Comparison of ENCODE assay signal across 1 cellular context in genomic region chr4:189838821-189839497, GRCh38.
A peak's percentile ranks its signal among the peaks of the same experiment; 100 is the strongest.
TF ChIP-seq lines count a peak whose summit lies in the region.

No MANE protein-coding gene starts in this region.

TF ChIP-seq in K562, 482 proteins besides CTCF, POLR2A, EP300 and RAD21 (continued from another document and continues in another):
- TF ChIP-seq TFE3 (CRISPR knock-in tag; IDR thresholded peaks at IDR 0.05) (no peak), ZKSCAN3 (CRISPR knock-in tag; IDR thresholded peaks at IDR 0.05) (no peak), GTF2B (IDR thresholded peaks at IDR 0.05; ENCODE audit: extremely low read depth, insufficient read length) (no peak), GABPB2 (CRISPR knock-in tag; conservative IDR thresholded peaks at IDR 0.05) (no peak), KLF1 (tag; IDR thresholded peaks at IDR 0.05) (no peak), PHF8 (IDR thresholded peaks at IDR 0.05; ENCODE audit: borderline replicate concordance, low read length) (peak; percentile 17; the same call in 1 of the 2 replicates), PHB2 (IDR thresholded peaks at IDR 0.05; ENCODE audit: low read depth) (no peak), MXI1 (IDR thresholded peaks at IDR 0.05; ENCODE audit: low read depth, low read length) (no peak), ZNF444 (CRISPR knock-in tag; IDR thresholded peaks at IDR 0.05) (no peak), CTBP1 (IDR thresholded peaks at IDR 0.05; ENCODE audit: borderline replicate concordance) (0 out of 2 replicates have a peak, but pooled peaks have one; percentile 15), ETV6 (IDR thresholded peaks at IDR 0.05; ENCODE audit: borderline replicate concordance in 1 of 2, low read depth in 2 of 2, low read length in 1 of 2) (no peak), ETV6 (CRISPR knock-in tag; IDR thresholded peaks at IDR 0.05; ENCODE audit: borderline replicate concordance) (no peak), RB1 (IDR thresholded peaks at IDR 0.05; ENCODE audit: low read depth) (no peak), ZBTB11 (CRISPR knock-in tag; IDR thresholded peaks at IDR 0.05) (0 out of 6 replicates have a peak, but pooled peaks of 1 of the 3 experiments have one; percentile 37), ZBTB49 (CRISPR knock-in tag; IDR thresholded peaks at IDR 0.05; ENCODE audit: borderline replicate concordance) (no peak), PURB (CRISPR knock-in tag; IDR thresholded peaks at IDR 0.05; ENCODE audit: low read depth) (no peak), E2F1 (CRISPR knock-in tag; IDR thresholded peaks at IDR 0.05) (no peak), BDP1 (IDR thresholded peaks at IDR 0.05; ENCODE audit: insufficient read depth, insufficient read length) (no peak), DDX20 (tag; IDR thresholded peaks at IDR 0.05; ENCODE audit: low read depth) (no peak), KLF16 (IDR thresholded peaks at IDR 0.05) (0 out of 2 replicates have a peak, but pooled peaks have one; percentile 21), CC2D1A (IDR thresholded peaks at IDR 0.05) (no peak; the same call in 1 of the 2 replicates), SMARCC2 (IDR thresholded peaks at IDR 0.05; ENCODE audit: low read depth) (no peak), POLR2H (tag; IDR thresholded peaks at IDR 0.05; ENCODE audit: low read depth) (no peak), HMBOX1 (IDR thresholded peaks at IDR 0.05) (no peak), ZNF699 (CRISPR knock-in tag; IDR thresholded peaks at IDR 0.05; ENCODE audit: insufficient replicate concordance) (no peak), L3MBTL2 (IDR thresholded peaks at IDR 0.05) (peak; percentile 46; the same call in 1 of the 2 replicates), ZNF239 (CRISPR knock-in tag; IDR thresholded peaks at IDR 0.05) (no peak), ZNF589 (CRISPR knock-in tag; IDR thresholded peaks at IDR 0.05; ENCODE audit: low read depth) (no peak), MYNN (IDR thresholded peaks at IDR 0.05) (no peak), MYNN (CRISPR knock-in tag; IDR thresholded peaks at IDR 0.05) (no peak), NR2F6 (CRISPR knock-in tag; IDR thresholded peaks at IDR 0.05) (no peak), SREBF1 (IDR thresholded peaks at IDR 0.05; ENCODE audit: borderline replicate concordance, low read depth, low read length) (no peak), NFRKB (IDR thresholded peaks at IDR 0.05; ENCODE audit: low read depth) (no peak; the same call in 1 of the 2 replicates), NR3C1 (CRISPR knock-in tag; IDR thresholded peaks at IDR 0.05) (no peak), EHMT2 (IDR thresholded peaks at IDR 0.05) (no peak), ZNF282 (CRISPR knock-in tag; IDR thresholded peaks at IDR 0.05) (no peak), PML (IDR thresholded peaks at IDR 0.05; ENCODE audit: low read length) (no peak), ZNF609 (CRISPR knock-in tag; IDR thresholded peaks at IDR 0.05; ENCODE audit: borderline replicate concordance) (no peak), HDAC8 (tag; IDR thresholded peaks at IDR 0.05) (no peak)
- TF ChIP-seq, protein P1, sequence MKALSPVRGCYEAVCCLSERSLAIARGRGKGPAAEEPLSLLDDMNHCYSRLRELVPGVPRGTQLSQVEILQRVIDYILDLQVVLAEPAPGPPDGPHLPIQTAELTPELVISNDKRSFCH (CRISPR knock-in tag; IDR thresholded peaks at IDR 0.05) = no peak
- TF ChIP-seq, protein P1 (tag; IDR thresholded peaks at IDR 0.05) = 0 out of 2 replicates have a peak, but pooled peaks have one; percentile 42
- TF ChIP-seq, protein P2, sequence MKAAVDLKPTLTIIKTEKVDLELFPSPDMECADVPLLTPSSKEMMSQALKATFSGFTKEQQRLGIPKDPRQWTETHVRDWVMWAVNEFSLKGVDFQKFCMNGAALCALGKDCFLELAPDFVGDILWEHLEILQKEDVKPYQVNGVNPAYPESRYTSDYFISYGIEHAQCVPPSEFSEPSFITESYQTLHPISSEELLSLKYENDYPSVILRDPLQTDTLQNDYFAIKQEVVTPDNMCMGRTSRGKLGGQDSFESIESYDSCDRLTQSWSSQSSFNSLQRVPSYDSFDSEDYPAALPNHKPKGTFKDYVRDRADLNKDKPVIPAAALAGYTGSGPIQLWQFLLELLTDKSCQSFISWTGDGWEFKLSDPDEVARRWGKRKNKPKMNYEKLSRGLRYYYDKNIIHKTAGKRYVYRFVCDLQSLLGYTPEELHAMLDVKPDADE (conservative IDR thresholded peaks at IDR 0.05; ENCODE audit: control insufficient read depth, low read depth, low read length) = no peak
- TF ChIP-seq, protein P3, sequence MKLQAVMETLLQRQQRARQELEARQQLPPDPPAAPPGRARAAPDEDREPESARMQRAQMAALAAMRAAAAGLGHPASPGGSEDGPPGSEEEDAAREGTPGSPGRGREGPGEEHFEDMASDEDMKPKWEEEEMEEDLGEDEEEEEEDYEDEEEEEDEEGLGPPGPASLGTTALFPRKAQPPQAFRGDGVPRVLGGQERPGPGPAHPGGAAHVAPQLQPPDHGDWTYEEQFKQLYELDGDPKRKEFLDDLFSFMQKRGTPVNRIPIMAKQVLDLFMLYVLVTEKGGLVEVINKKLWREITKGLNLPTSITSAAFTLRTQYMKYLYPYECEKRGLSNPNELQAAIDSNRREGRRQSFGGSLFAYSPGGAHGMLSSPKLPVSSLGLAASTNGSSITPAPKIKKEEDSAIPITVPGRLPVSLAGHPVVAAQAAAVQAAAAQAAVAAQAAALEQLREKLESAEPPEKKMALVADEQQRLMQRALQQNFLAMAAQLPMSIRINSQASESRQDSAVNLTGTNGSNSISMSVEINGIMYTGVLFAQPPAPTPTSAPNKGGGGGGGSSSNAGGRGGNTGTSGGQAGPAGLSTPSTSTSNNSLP (IDR thresholded peaks at IDR 0.05; ENCODE audit: borderline replicate concordance, low read depth, low read length) = 0 out of 2 replicates have a peak, but pooled peaks have one; percentile 26
- TF ChIP-seq, protein P4, sequence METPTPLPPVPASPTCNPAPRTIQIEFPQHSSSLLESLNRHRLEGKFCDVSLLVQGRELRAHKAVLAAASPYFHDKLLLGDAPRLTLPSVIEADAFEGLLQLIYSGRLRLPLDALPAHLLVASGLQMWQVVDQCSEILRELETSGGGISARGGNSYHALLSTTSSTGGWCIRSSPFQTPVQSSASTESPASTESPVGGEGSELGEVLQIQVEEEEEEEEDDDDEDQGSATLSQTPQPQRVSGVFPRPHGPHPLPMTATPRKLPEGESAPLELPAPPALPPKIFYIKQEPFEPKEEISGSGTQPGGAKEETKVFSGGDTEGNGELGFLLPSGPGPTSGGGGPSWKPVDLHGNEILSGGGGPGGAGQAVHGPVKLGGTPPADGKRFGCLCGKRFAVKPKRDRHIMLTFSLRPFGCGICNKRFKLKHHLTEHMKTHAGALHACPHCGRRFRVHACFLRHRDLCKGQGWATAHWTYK (CRISPR knock-in tag; IDR thresholded peaks at IDR 0.05) = no peak
